33 cellular contexts compared by ENCODE assay signal in the genomic region with DNA sequence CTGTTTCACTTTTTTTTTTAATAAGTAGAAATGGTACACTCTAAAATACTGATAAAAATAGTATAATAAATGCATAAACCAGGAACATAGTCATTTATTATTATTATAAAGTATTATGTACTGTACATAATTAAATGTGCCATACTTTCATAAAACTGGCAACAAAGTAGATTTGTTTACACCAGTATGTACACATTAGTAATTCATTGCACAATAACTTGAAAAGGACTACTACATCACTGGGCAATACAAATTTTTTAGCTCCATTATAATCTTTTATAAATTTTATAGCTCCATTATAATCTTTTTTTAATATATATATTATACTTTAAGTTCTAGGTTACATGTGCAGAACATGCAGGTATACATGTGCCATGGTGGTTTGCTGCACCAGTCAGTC.
"Had no signal": no experiment of that assay in that cellular context is flagged by ENCODE, and none has a peak within 500 bp of the region (broad histone marks: within the 10 kb centered on the region; RNA-seq: fewer than 3 reads in every experiment).

No MANE protein-coding gene starts in this region.

- H3K4me3 ChIP-seq: adrenal gland, ascending aorta, body of pancreas, breast epithelium, cardiac muscle cell had no signal

- DNase-seq: activated effector memory CD4-positive, alpha-beta T cell treated with anti-CD3 and anti-CD28 coated beads, Interleukin-2, amount 50 U/mL, for 16 hours; activated effector memory CD4-positive, alpha-beta T cell treated with Interleukin-2 at 50 U/mL for 16 hours; activated gamma-delta T cell; activated gamma-delta T cell treated with Interleukin-2 at 50 U/mL for 16 hours; activated naive CD4-positive, alpha-beta T cell; activated naive CD4-positive, alpha-beta T cell treated with anti-CD3 and anti-CD28 coated beads for 36 hours; activated naive CD4-positive, alpha-beta T cell treated with anti-CD3 and anti-CD28 coated beads, Interleukin-2, amount 10 ng/mL, durations not matched to agents 7 days and 5 days; activated naive CD4-positive, alpha-beta T cell treated with anti-CD3 and anti-CD28 coated beads, Interleukin-2, amount 50 U/mL, for 16 hours; activated naive CD4-positive, alpha-beta T cell treated with Interleukin-2 at 50 U/mL for 16 hours; activated naive CD8-positive, alpha-beta T cell treated with anti-CD3 and anti-CD28 coated beads for 36 hours; activated naive CD8-positive, alpha-beta T cell treated with anti-CD3 and anti-CD28 coated beads, Interleukin-2, amount 10 ng/mL, durations not matched to agents 7 days and 5 days; activated naive CD8-positive, alpha-beta T cell treated with anti-CD3 and anti-CD28 coated beads, Interleukin-2, amount 50 U/mL, for 24 hours; activated T-cell treated with anti-CD3 and anti-CD28 coated beads, Interleukin-2, amount 50 U/mL, for 24 hours; activated T-cell treated with anti-CD3 and anti-CD28 coated beads, Interleukin-2, amount 50 U/mL, for 4 hours; activated T-cell treated with anti-CD3 and anti-CD28 coated beads, Interleukin-2, amount 50 U/mL, for 48 hours; activated T-cell treated with anti-CD3 and anti-CD28 coated beads, Interleukin-2, amount 50 U/mL, for 72 hours; adrenal gland; amniotic stem cell; amygdala; anterior cingulate cortex; aorta; body of pancreas; brain microvascular endothelial cell; caudate nucleus; central memory CD4-positive, alpha-beta T cell; cerebellar nuclear complex had no signal

- H3K27ac ChIP-seq: adrenal gland, ascending aorta, body of pancreas, brain microvascular endothelial cell, breast epithelium, cardiac muscle cell had no signal

- H3K27me3 ChIP-seq: adrenal gland, ascending aorta, body of pancreas, brain microvascular endothelial cell, breast epithelium, cardiac muscle cell had no signal

- H3K36me3 ChIP-seq: adrenal gland, ascending aorta, brain microvascular endothelial cell, breast epithelium, cardiac muscle cell had no signal

- H3K9me3 ChIP-seq: adrenal gland, ascending aorta, body of pancreas, breast epithelium had no signal

- H3K4me1 ChIP-seq: adrenal gland, ascending aorta, body of pancreas, breast epithelium had no signal

- FAIRE-seq: astrocyte, bronchial epithelial cell had no signal

- ATAC-seq: activated naive CD4-positive, alpha-beta T cell treated with anti-CD3 and anti-CD28 coated beads, Interleukin-2, amount 50 U/mL, for 72 hours; activated naive CD8-positive, alpha-beta T cell treated with anti-CD3 and anti-CD28 coated beads, Interleukin-2, amount 50 U/mL, for 24 hours; activated T-cell treated with anti-CD3 and anti-CD28 coated beads, Interleukin-2, amount 50 U/mL, for 4 hours; activated T-cell treated with anti-CD3 and anti-CD28 coated beads, Interleukin-2, amount 50 U/mL, for 72 hours; activated T-helper 17 cell treated with anti-CD3 and anti-CD28 coated beads, Interleukin-2, amount 50 U/mL, for 72 hours; body of pancreas had no signal
